8 cellular contexts compared by ENCODE assay signal in genomic region chrX:40012800-40013682, GRCh38.
DNase-seq lines count a peak whose midpoint lies in the region; ATAC-seq lines count a peak whose summit lies in the region.

No MANE protein-coding gene starts in this region.

- H3K27ac ChIP-seq in CD4-positive, alpha-beta memory T cell (ENCODE audit: low read depth, low read length), result no peak overlapping the region
- H3K27ac ChIP-seq in HUES64 (ENCODE audit: low read depth, low read length) (no peak overlapping the region), caudate nucleus (ENCODE audit: low read depth, low read length) (peak overlapping the region; percentile 76)

- CTCF ChIA-PET in CD4-positive, alpha-beta memory T cell (lab: Charles Lee; ENCODE audit: partially characterized antibody), result interaction anchor here (0.7 to 1.0 kb wide), 2 partner anchors 9 to 159 kb away, joined by 3 to 4 read pairs; no protein-coding TSS in a partner anchor

- peak overlapping the region in 1 of 2 donors; percentile 49 for H3K4me3 ChIP-seq in CD4-positive, alpha-beta memory T cell (ENCODE audit: low read length in 2 of 2)
- peak overlapping the region; percentile 55 for H3K4me3 ChIP-seq in HUES64 (ENCODE audit: low read length)

- H3K4me1 ChIP-seq in CD4-positive, alpha-beta memory T cell (ENCODE audit: insufficient read depth, low read length), result peaks cover 22% of the 10 kb centered on the region
- peaks cover 30% of the 10 kb centered on the region for H3K4me1 ChIP-seq in HUES64 (ENCODE audit: insufficient read depth, low read length)

- H3K36me3 ChIP-seq in CD4-positive, alpha-beta memory T cell (ENCODE audit: insufficient read depth, low read length), result no peaks in the 10 kb centered on the region
- no peaks in the 10 kb centered on the region for H3K36me3 ChIP-seq in HUES64 (ENCODE audit: insufficient read depth, low read length)

- POLR2A ChIA-PET in CD4-positive, alpha-beta memory T cell (lab: Charles Lee; ENCODE audit: partially characterized antibody), result interaction anchor here (0.9 to 2.9 kb wide), 7 partner anchors 44 to 282 kb away, joined by 3 to 18 read pairs (median 3); partner anchors contain the start of gene BCOR

- no peaks in the 10 kb centered on the region for H3K27me3 ChIP-seq in CD4-positive, alpha-beta memory T cell (ENCODE audit: insufficient read depth, low read length)
- H3K27me3 ChIP-seq in HUES64 (ENCODE audit: insufficient read depth, low read length), result peaks cover 78% of the 10 kb centered on the region

- no peaks in the 10 kb centered on the region for H3K36me3 Mint-ChIP-seq in CD4-positive, alpha-beta memory T cell
- peaks cover 11% of the 10 kb centered on the region for H3K36me3 Mint-ChIP-seq in stimulated activated effector memory CD8-positive, alpha-beta T cell treated with anti-CD3 and anti-CD28 coated beads, Interleukin-12 subunit alpha, Interleukin-12 subunit beta, amount 100 ng/mL, for 72 hours

- H3K4me1 Mint-ChIP-seq in CD4-positive, alpha-beta memory T cell, result peaks cover 4 to 26% (median 17%) of the 10 kb centered on the region in 4 donors
- peaks cover 22% of the 10 kb centered on the region for H3K4me1 Mint-ChIP-seq in stimulated activated effector memory CD8-positive, alpha-beta T cell treated with anti-CD3 and anti-CD28 coated beads, Interleukin-12 subunit alpha, Interleukin-12 subunit beta, amount 100 ng/mL, for 72 hours

- 0 out of 2 replicates have a peak overlapping the region, but pooled peaks have one; percentile 58 for H3K9ac ChIP-seq in HUES64 (ENCODE audit: low read depth, low read length)

- H3K27me3 Mint-ChIP-seq in CD4-positive, alpha-beta memory T cell, result peaks cover 3 to 5% of the 10 kb centered on the region in 2 donors

- in situ Hi-C loops in SK-MEL-5 (cut with HindIII; ENCODE audit: low pct_unique_long_range_greater_than_20kb, low sequenced_read_pairs), result no loop called here

- peak overlapping the region; percentile 59 to 85 (median 78) for H3K4me3 Mint-ChIP-seq in CD4-positive, alpha-beta memory T cell
- peak overlapping the region; percentile 72 for H3K4me3 Mint-ChIP-seq in stimulated activated effector memory CD8-positive, alpha-beta T cell treated with anti-CD3 and anti-CD28 coated beads, Interleukin-12 subunit alpha, Interleukin-12 subunit beta, amount 100 ng/mL, for 72 hours

- H3K9me3 Mint-ChIP-seq in CD4-positive, alpha-beta memory T cell, result peaks cover 0 to 12% (median 3%) of the 10 kb centered on the region in 8 donors
- H3K9me3 Mint-ChIP-seq in stimulated activated effector memory CD8-positive, alpha-beta T cell treated with anti-CD3 and anti-CD28 coated beads, Interleukin-12 subunit alpha, Interleukin-12 subunit beta, amount 100 ng/mL, for 72 hours, result no peaks in the 10 kb centered on the region

- H3K27ac Mint-ChIP-seq in CD4-positive, alpha-beta memory T cell, result peak overlapping the region in 2 of 7 donors; percentile 40 to 60
- peak overlapping the region; percentile 71 for H3K27ac Mint-ChIP-seq in stimulated activated effector memory CD8-positive, alpha-beta T cell treated with anti-CD3 and anti-CD28 coated beads, Interleukin-12 subunit alpha, Interleukin-12 subunit beta, amount 100 ng/mL, for 72 hours

- no peaks in the 10 kb centered on the region for H3K9me3 ChIP-seq in CD4-positive, alpha-beta memory T cell (ENCODE audit: control insufficient read depth in 1 of 2, low read length in 2 of 2)
- no peaks in the 10 kb centered on the region for H3K9me3 ChIP-seq in HUES64 (ENCODE audit: insufficient read depth, low read depth, low read length)

- DNase-seq in CD4-positive, alpha-beta memory T cell, result peak in 2 of 5 donors; percentile 28 to 31
- DNase-seq in SK-MEL-5 (ENCODE audit: low read depth, low spot score) (peak; percentile 1), caudate nucleus (lab: John Stamatoyannopoulos, UW) (peak in 9 of 61 donors; percentile 5 to 49 (median 18)), left kidney (ENCODE audit: low read depth, low spot score) (peak; percentile 92)
- peak in 1 of 2 donors; percentile 70 for DNase-seq in stimulated activated effector memory CD8-positive, alpha-beta T cell treated with anti-CD3 and anti-CD28 coated beads, Interleukin-12 subunit alpha, Interleukin-12 subunit beta, amount 100 ng/mL, for 72 hours (ENCODE audit: low spot score in 2 of 2)

- peak; percentile 50 for ATAC-seq in GM19025 (IDR thresholded peaks at IDR 0.05; ENCODE audit: low read depth, unreplicated experiment)
- peak; percentile 53 for ATAC-seq in stimulated activated effector memory CD8-positive, alpha-beta T cell treated with anti-CD3 and anti-CD28 coated beads, Interleukin-12 subunit alpha, Interleukin-12 subunit beta, amount 100 ng/mL, for 72 hours
- ATAC-seq in HG02588 (IDR thresholded peaks at IDR 0.05; ENCODE audit: unreplicated experiment), result no peak

- under 1% methylated on average over 64 of the region's 73 CpGs for WGBS in HUES64

- intact Hi-C loops in CD4-positive, alpha-beta memory T cell (cut with micrococcal nuclease), result loop anchor here (5.0 kb wide), 5 partner anchors 94 to 281 kb away; no protein-coding TSS in a partner anchor
